Comparison of ENCODE assay signal across 24 cellular contexts in genomic region chr10:117075064-117075463, GRCh38.
DNase-seq lines count a peak whose midpoint lies in the region; ATAC-seq, FAIRE-seq and TF ChIP-seq lines count a peak whose summit lies in the region.
"Had no signal": no experiment of that assay in that cellular context is flagged by ENCODE, and none has a peak within 500 bp of the region (broad histone marks: within the 10 kb centered on the region; RNA-seq: fewer than 3 reads in every experiment).

No MANE protein-coding gene starts in this region.

- H3K4me1 Mint-ChIP-seq in H9 = peaks cover 7% of the 10 kb centered on the region in 2 experiments; a peak in 3 of 4 replicates

- 0% methylated on average over 1 of the region's 1 CpG for WGBS in K562 (ENCODE audit: insufficient coverage, low coverage, missing lambda C conversion rate)
- no CpG with 5 or more reads among the region's 1 CpG for WGBS in mesendoderm (ENCODE audit: extremely low coverage, insufficient coverage, low lambda C conversion rate)
- no CpG with 5 or more reads among the region's 1 CpG for WGBS in H9 (ENCODE audit: extremely low coverage, insufficient read length, low lambda C conversion rate)

- H2BK15ac ChIP-seq in mesendoderm (replicated peaks; ENCODE audit: low read depth) (no peak overlapping the region), H9 (ENCODE audit: low read depth, low read length) (no peak overlapping the region)

- no peak overlapping the region for H4K91ac ChIP-seq in H9 (ENCODE audit: insufficient read length, low read depth, low read length)

- H2AFZ ChIP-seq in K562 (ENCODE audit: low read depth, low read length) (no peak overlapping the region), H9 (ENCODE audit: low read length) (no peak overlapping the region)

- no peak for TF ChIP-seq EP300 in K562 (IDR thresholded peaks at IDR 0.05; ENCODE audit: low read length)

- H4K5ac ChIP-seq in mesendoderm (ENCODE audit: low read length) (no peak overlapping the region), H9 (ENCODE audit: insufficient read length, low read depth, low read length) (no peak overlapping the region)

- no peak for FAIRE-seq in K562 (lab: Jason Lieb, UNC)
- FAIRE-seq: D721Med, endometrium, G401.6, islet of Langerhans had no signal

- TF ChIP-seq CTCF in K562 (IDR thresholded peaks at IDR 0.05 in 2 of 3, conservative IDR thresholded peaks at IDR 0.05 in 1 of 3; ENCODE audit: insufficient read depth in 2 of 3, low read depth in 1 of 3, low read length in 3 of 3) (no peak), H9 (conservative IDR thresholded peaks at IDR 0.05) (no peak)

- TF ChIP-seq RAD21 in K562 (CRISPR knock-in tag; conservative IDR thresholded peaks at IDR 0.05 in 1 of 2, IDR thresholded peaks at IDR 0.05 in 1 of 2) = no peak

- peaks cover 0 to 5% of the 10 kb centered on the region in 2 experiments; a peak in 1 of 5 replicates for H3K9me3 Mint-ChIP-seq in H9
- H3K9me3 Mint-ChIP-seq: activated T-cell treated with anti-CD3 and anti-CD28 coated beads, Interleukin-2, amount 50 U/mL, for 72 hours had no signal

- no peak overlapping the region for H3K4me3 ChIP-seq in K562
- H3K4me3 ChIP-seq in mesendoderm (ENCODE audit: low read length) = no peak overlapping the region
- H3K4me3 ChIP-seq: lower lobe of right lung, stomach, upper lobe of left lung had no signal

- H3K4me2 ChIP-seq in K562 (ENCODE audit: insufficient read depth, low read length) (no peak overlapping the region), mesendoderm (ENCODE audit: low read length) (no peak overlapping the region), H9 (ENCODE audit: insufficient read depth, insufficient read length, low read length) (no peak overlapping the region)
- H3K4me2 ChIP-seq: KMS-11 had no signal

- H2AK5ac ChIP-seq in mesendoderm (ENCODE audit: low read length) = no peak overlapping the region
- no peak overlapping the region for H2AK5ac ChIP-seq in H9 (ENCODE audit: insufficient read length, low read length)

- no peak overlapping the region for H3K27ac Mint-ChIP-seq in H9
- H3K27ac Mint-ChIP-seq: activated naive CD8-positive, alpha-beta T cell had no signal

- H3K18ac ChIP-seq in mesendoderm (ENCODE audit: low read length) (no peak overlapping the region), H9 (ENCODE audit: insufficient read length, low read depth, low read length) (no peak overlapping the region)

- DNase-seq in EL = peak; percentile 0
- peak; percentile 16 for DNase-seq in NCI-H226
- DNase-seq in K562 (ENCODE audit: extremely low read depth in 1 of 4, low spot score in 3 of 4) = no peak
- DNase-seq in mesendoderm = peak; percentile 31
- DNase-seq in NCI-H345 (lab: John Stamatoyannopoulos, UW) = no peak
- DNase-seq in H9 = no peak
- DNase-seq: activated CD4-positive, alpha-beta T cell treated with anti-CD3 and anti-CD28 coated beads for 1 hour; activated T-cell treated with anti-CD3 and anti-CD28 coated beads, Interleukin-2, amount 50 U/mL, for 72 hours; BE2C; lower lobe of right lung; NCI-H1930; NCI-H510A treated with DMSO at 0.1 percent for 48 hours; nucleus accumbens; retina; stimulated activated CD4-positive, alpha-beta T cell treated with anti-CD3 and anti-CD28 coated beads, Interleukin-12 subunit alpha, Interleukin-12 subunit beta, amount 100 ng/mL, for 4 hours; stomach; upper lobe of left lung had no signal

- H3K27me3 ChIP-seq in K562 (ENCODE audit: control insufficient read depth in 2 of 2, insufficient read depth in 2 of 2, low read length in 2 of 2) = peaks cover 3 to 4% of the 10 kb centered on the region in 2 experiments; a peak in 2 of 5 replicates
- H3K27me3 ChIP-seq in mesendoderm (ENCODE audit: insufficient read depth, low read length, poor library complexity) = no peaks in the 10 kb centered on the region
- no peaks in the 10 kb centered on the region for H3K27me3 ChIP-seq in H9 (ENCODE audit: insufficient read depth, low read length)
- H3K27me3 ChIP-seq: BE2C, upper lobe of left lung had no signal

- H3K4ac ChIP-seq in mesendoderm (ENCODE audit: low read depth, low read length) (no peak overlapping the region), H9 (ENCODE audit: low read depth, low read length) (no peak overlapping the region)

- no TSS peak for BruUV-seq in K562 (replicated peaks; lab: Mats Ljungman, UMichigan)

- H3K4me1 ChIP-seq in K562 (replicated peaks in 1 of 2; ENCODE audit: control insufficient read depth in 2 of 2, insufficient read depth in 2 of 2, low read length in 2 of 2) = no peaks in the 10 kb centered on the region; a peak in 1 of 5 replicates
- no peaks in the 10 kb centered on the region for H3K4me1 ChIP-seq in mesendoderm (ENCODE audit: control insufficient read depth, low read depth, low read length)
- no peaks in the 10 kb centered on the region for H3K4me1 ChIP-seq in H9 (ENCODE audit: insufficient read depth, low read length)
- H3K4me1 ChIP-seq: BE2C, lower lobe of right lung, stomach, upper lobe of left lung had no signal

- POLR2A ChIA-PET in K562 (lab: Yijun Ruan, JAX) = no interaction called here

- H3K9me3 ChIP-seq in K562 (replicated peaks; ENCODE audit: control insufficient read depth, insufficient read depth, low read depth, low read length) = no peaks in the 10 kb centered on the region
- no peaks in the 10 kb centered on the region for H3K9me3 ChIP-seq in H9 (ENCODE audit: control insufficient read depth, low read depth, low read length)
- H3K9me3 ChIP-seq: BE2C, lower lobe of right lung, stomach, upper lobe of left lung had no signal

- no peaks in the 10 kb centered on the region for H3K79me2 ChIP-seq in K562 (ENCODE audit: control insufficient read depth, insufficient read depth, low read length)
- H3K79me2 ChIP-seq in mesendoderm (ENCODE audit: control insufficient read depth, insufficient read depth, low read length) = no peaks in the 10 kb centered on the region
- H3K79me2 ChIP-seq in H9 (ENCODE audit: insufficient read depth, low read length) = no peaks in the 10 kb centered on the region

- H2BK120ac ChIP-seq in mesendoderm (ENCODE audit: low read depth, low read length) (no peak overlapping the region), H9 (ENCODE audit: low read depth, low read length, poor library complexity, severe bottlenecking) (no peak overlapping the region)

- no peaks in the 10 kb centered on the region for H3K36me3 ChIP-seq in K562 (ENCODE audit: control insufficient read depth, insufficient read depth, low read length)
- no peaks in the 10 kb centered on the region for H3K36me3 ChIP-seq in mesendoderm (ENCODE audit: control insufficient read depth, insufficient read depth, low read length)
- H3K36me3 ChIP-seq: BE2C, lower lobe of right lung, stomach, upper lobe of left lung had no signal

- in situ Hi-C loops in K562 (cut with MboI) = no loop called here

- H3K56ac ChIP-seq in mesendoderm (ENCODE audit: low read length) = no peak overlapping the region
- no peak overlapping the region for H3K56ac ChIP-seq in H9 (ENCODE audit: insufficient read length, low read depth, low read length)

- H2BK5ac ChIP-seq in mesendoderm (ENCODE audit: low read length) (no peak overlapping the region), H9 (ENCODE audit: insufficient read length, low read length) (no peak overlapping the region)

- H3K23ac ChIP-seq in mesendoderm (ENCODE audit: low read length) (no peak overlapping the region), H9 (ENCODE audit: insufficient read length, low read depth, low read length) (no peak overlapping the region)

- no peaks in the 10 kb centered on the region for H3K23me2 ChIP-seq in H9 (ENCODE audit: insufficient read length, low read depth, low read length, poor library complexity, severe bottlenecking)

- peaks cover 3% of the 10 kb centered on the region for H3K27me3 Mint-ChIP-seq in H9 (ENCODE audit: low read depth)

- H4K8ac ChIP-seq in mesendoderm (ENCODE audit: low read depth, low read length) (no peak overlapping the region), H9 (replicated peaks; ENCODE audit: insufficient read length, low read depth, low read length) (no peak overlapping the region)

- H3T11ph ChIP-seq in H9 (ENCODE audit: low read length) = no peak overlapping the region

- H2BK20ac ChIP-seq in H9 (ENCODE audit: low read depth, low read length, poor library complexity, severe bottlenecking) = no peak overlapping the region

- no peak overlapping the region for H3K4me3 Mint-ChIP-seq in H9
- H3K4me3 Mint-ChIP-seq: activated naive CD8-positive, alpha-beta T cell; activated T-cell treated with anti-CD3 and anti-CD28 coated beads, Interleukin-2, amount 50 U/mL, for 72 hours had no signal

- no peaks in the 10 kb centered on the region for H3K36me3 Mint-ChIP-seq in H9 (ENCODE audit: insufficient read depth in 1 of 3, low read depth in 3 of 3)
- H3K36me3 Mint-ChIP-seq: activated naive CD8-positive, alpha-beta T cell had no signal

- H3K9me1 ChIP-seq in K562 (ENCODE audit: control insufficient read depth, insufficient read depth, low read length) = no peaks in the 10 kb centered on the region

- ATAC-seq in K562 (no peak), HG03196 (IDR thresholded peaks at IDR 0.05; ENCODE audit: unreplicated experiment) (no peak)
- ATAC-seq: activated T-cell treated with anti-CD3 and anti-CD28 coated beads, Interleukin-2, amount 50 U/mL, for 72 hours had no signal

- CTCF ChIA-PET in K562 (lab: Yijun Ruan, JAX; ENCODE audit: low intra/inter-chr PET ratio) = no interaction called here

- H3K27ac ChIP-seq in K562 (ENCODE audit: extremely low read depth, low read depth, low read length) = no peak overlapping the region
- H3K27ac ChIP-seq in mesendoderm (ENCODE audit: low read depth, low read length) = no peak overlapping the region
- no peak overlapping the region for H3K27ac ChIP-seq in H9 (ENCODE audit: insufficient read length, low read depth, low read length)
- H3K27ac ChIP-seq: KMS-11, lower lobe of right lung, stomach, upper lobe of left lung had no signal

- no peak for TF ChIP-seq POLR2A in K562 (conservative IDR thresholded peaks at IDR 0.05)

- H3K79me1 ChIP-seq in mesendoderm (ENCODE audit: low read length) = no peaks in the 10 kb centered on the region
- no peaks in the 10 kb centered on the region for H3K79me1 ChIP-seq in H9 (ENCODE audit: insufficient read depth, low read depth, low read length, poor library complexity, severe bottlenecking)

- intact Hi-C loops in K562 (cut with micrococcal nuclease) = no loop called here

- no peak overlapping the region for H2BK12ac ChIP-seq in H9 (ENCODE audit: insufficient read length, low read depth, low read length)

- H3K14ac ChIP-seq in H9 (ENCODE audit: insufficient read depth, low read length) = no peak overlapping the region

- H3K9ac ChIP-seq in K562 (ENCODE audit: insufficient read depth in 1 of 2, low read depth in 2 of 2, low read length in 2 of 2) = no peak overlapping the region
- no peak overlapping the region for H3K9ac ChIP-seq in mesendoderm (ENCODE audit: low read length)
- H3K9ac ChIP-seq in H9 (ENCODE audit: extremely low read depth, insufficient read length, low read length) = no peak overlapping the region
- H3K9ac ChIP-seq: KMS-11 had no signal

- no peaks in the 10 kb centered on the region for H4K20me1 ChIP-seq in K562 (replicated peaks; ENCODE audit: control insufficient read depth, insufficient read depth, low read length)
- H4K20me1 ChIP-seq in H9 (ENCODE audit: control insufficient read depth, insufficient read depth, insufficient read length) = no peaks in the 10 kb centered on the region

TF ChIP-seq in K562, 482 proteins besides CTCF, POLR2A, EP300 and RAD21 (continues in another document):
- 0 out of 2 replicates have a peak, but pooled peaks have one; percentile 32 for TF ChIP-seq NFE2L1 (tag; IDR thresholded peaks at IDR 0.05; ENCODE audit: borderline replicate concordance, low read depth)

Comparison
In these comparisons a context has a peak if more than half of its experiments do, and no peak if none do; other contexts are left out.
1. DNase-seq: peak in EL (single experiment), NCI-H226 (single experiment) and mesendoderm (single experiment); none in K562 (0 of 4), NCI-H345 (single experiment) and H9 (single experiment).